In the genomic region with DNA sequence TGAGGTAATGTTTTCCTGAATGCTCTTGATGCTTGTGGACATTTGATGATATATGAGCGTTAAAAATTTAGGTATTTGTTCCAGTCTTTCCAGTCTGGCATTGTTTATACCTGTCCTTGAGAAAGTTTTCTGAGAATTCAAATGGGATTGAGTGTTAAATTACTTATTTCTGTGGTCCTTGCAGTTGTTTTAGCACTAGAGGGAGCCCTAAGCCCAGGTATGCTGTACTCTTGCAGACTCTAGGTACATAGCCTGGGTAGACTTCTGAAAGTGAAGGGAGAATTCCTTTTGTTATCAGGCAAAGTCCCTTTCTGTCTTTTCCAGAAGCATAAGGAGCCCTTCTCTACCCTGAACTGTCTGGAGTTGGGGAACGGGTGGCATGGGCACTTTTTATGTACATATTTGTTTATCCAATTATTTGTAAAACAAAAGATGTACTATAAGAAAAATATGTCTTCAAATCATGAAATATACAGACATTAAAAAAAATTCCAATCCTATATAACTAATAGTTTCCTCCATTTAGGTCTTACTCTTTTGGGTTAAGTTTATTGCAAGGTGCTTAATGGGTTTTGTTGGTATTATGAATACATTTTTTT, we compare ENCODE assay signal across 8 cellular contexts.
DNase-seq lines count a peak whose midpoint lies in the region; ATAC-seq and TF ChIP-seq lines count a peak whose summit lies in the region.

No MANE protein-coding gene starts in this region.

- H3K9me3 ChIP-seq in right cardiac atrium (ENCODE audit: control insufficient read depth, low read length) (no peaks in the 10 kb centered on the region), RWPE2 (ENCODE audit: severe bottlenecking) (no peaks in the 10 kb centered on the region), esophagus squamous epithelium (no peaks in the 10 kb centered on the region), trophoblast cell (ENCODE audit: insufficient read depth, low read depth, low read length) (no peaks in the 10 kb centered on the region)

- H3K9ac ChIP-seq in trophoblast cell (ENCODE audit: low read length): no peak overlapping the region

- no peaks in the 10 kb centered on the region for H3K9me2 ChIP-seq in GM23338 (ENCODE audit: insufficient read depth)

- H4K8ac ChIP-seq in trophoblast cell (ENCODE audit: low read depth, low read length): no peak overlapping the region

- H3K4me1 Mint-ChIP-seq in GM23338: no peaks in the 10 kb centered on the region

- H3K79me2 ChIP-seq in GM23338 (replicated peaks; ENCODE audit: insufficient read depth) (no peaks in the 10 kb centered on the region), trophoblast cell (ENCODE audit: control insufficient read depth, insufficient read depth, low read length, poor library complexity) (no peaks in the 10 kb centered on the region)

- H3K4me3 ChIP-seq in right cardiac atrium (ENCODE audit: low read length) (no peak overlapping the region), GM23338 (no peak overlapping the region), RWPE2 (ENCODE audit: severe bottlenecking) (no peak overlapping the region), esophagus squamous epithelium (no peak overlapping the region), trophoblast cell (ENCODE audit: low read depth, low read length) (no peak overlapping the region)

- no peak overlapping the region for H2AK5ac ChIP-seq in trophoblast cell (ENCODE audit: low read length)

- H2BK5ac ChIP-seq in trophoblast cell (ENCODE audit: low read depth, low read length, poor library complexity): no peak overlapping the region

- TF ChIP-seq CTCF in GM23338 (conservative IDR thresholded peaks at IDR 0.05; ENCODE audit: low read depth in 2 of 2) (peak; percentile 93 to 94), LNCAP (IDR thresholded peaks at IDR 0.05) (peak; percentile 75), RWPE2 (IDR thresholded peaks at IDR 0.05; ENCODE audit: poor library complexity, severe bottlenecking) (peak; percentile 86), esophagus squamous epithelium (IDR thresholded peaks at IDR 0.05) (peak in 4 of 6 experiments; percentile 20 to 67 (median 55))

- H3K36me3 ChIP-seq in GM23338 (ENCODE audit: insufficient read depth): no peaks in the 10 kb centered on the region
- H3K36me3 ChIP-seq in RWPE2 (ENCODE audit: low read depth): no peaks in the 10 kb centered on the region
- no peaks in the 10 kb centered on the region for H3K36me3 ChIP-seq in esophagus squamous epithelium
- no peaks in the 10 kb centered on the region for H3K36me3 ChIP-seq in trophoblast cell (ENCODE audit: control insufficient read depth in 1 of 2, insufficient read depth in 2 of 2, low read length in 2 of 2)

- no peak overlapping the region for H3K18ac ChIP-seq in trophoblast cell (ENCODE audit: low read length)

- TF ChIP-seq POLR2A in esophagus squamous epithelium (IDR thresholded peaks at IDR 0.05): no peak

- no peaks in the 10 kb centered on the region for H3K9me3 Mint-ChIP-seq in GM23338

- no peak overlapping the region for H3K27ac Mint-ChIP-seq in GM23338

- no peak overlapping the region for H3K23ac ChIP-seq in trophoblast cell (ENCODE audit: low read length)

- ATAC-seq in left cardiac atrium (peak; percentile 38 to 58), right cardiac atrium (no peak), GM23338 (peak; percentile 96), RWPE2 (ENCODE audit: low read depth) (peak; percentile 82)

- no peaks in the 10 kb centered on the region for H3F3A ChIP-seq in GM23338 (replicated peaks; ENCODE audit: low read depth)

- H4K91ac ChIP-seq in trophoblast cell (ENCODE audit: low read depth, low read length): no peak overlapping the region

- no peak overlapping the region for H2AFZ ChIP-seq in GM23338
- no peak overlapping the region for H2AFZ ChIP-seq in trophoblast cell (ENCODE audit: insufficient read depth, low read length, poor library complexity)

- H4K20me1 ChIP-seq in GM23338 (replicated peaks; ENCODE audit: insufficient read depth): no peaks in the 10 kb centered on the region

- H4K12ac ChIP-seq in trophoblast cell (ENCODE audit: low read depth, low read length): no peak overlapping the region

- H3K27me3 Mint-ChIP-seq in GM23338 (ENCODE audit: insufficient read depth, low read depth, poor library complexity): no peaks in the 10 kb centered on the region

- 9% methylated on average over 2 of the region's 2 CpGs for WGBS in right cardiac atrium
- 9 to 10% methylated on average over 2 of the region's 2 CpGs for WGBS in esophagus squamous epithelium, 2 donors
- whole genome bisulfite sequencing in trophoblast cell (ENCODE audit: extremely low coverage, insufficient coverage, insufficient read length): no CpG with 5 or more reads among the region's 2 CpGs

- no peak overlapping the region for H3K4me3 Mint-ChIP-seq in GM23338

- no peaks in the 10 kb centered on the region for H3K79me1 ChIP-seq in trophoblast cell (ENCODE audit: low read length)

- H3K27me3 ChIP-seq in right cardiac atrium (ENCODE audit: control insufficient read depth, insufficient read depth) (no peaks in the 10 kb centered on the region), GM23338 (ENCODE audit: insufficient read depth) (no peaks in the 10 kb centered on the region), RWPE2 (ENCODE audit: insufficient read depth, poor library complexity, severe bottlenecking) (no peaks in the 10 kb centered on the region), esophagus squamous epithelium (no peaks in the 10 kb centered on the region), trophoblast cell (ENCODE audit: insufficient read depth, low read length) (no peaks in the 10 kb centered on the region)

- H3K36me3 Mint-ChIP-seq in GM23338 (ENCODE audit: low read depth): no peaks in the 10 kb centered on the region

- no peak for DNase-seq in left cardiac atrium
- no peak for DNase-seq in right cardiac atrium
- peak; percentile 92 for DNase-seq in GM23338 (ENCODE audit: low spot score)
- DNase-seq in RWPE2 (ENCODE audit: low spot score): no peak
- DNase-seq in esophagus squamous epithelium (lab: John Stamatoyannopoulos, UW): no peak
- peak; percentile 25 to 72 for DNase-seq in trophoblast cell
- DNase-seq in central memory CD4-positive, alpha-beta T cell: no peak

- H3K4ac ChIP-seq in trophoblast cell (ENCODE audit: low read depth, low read length): no peak overlapping the region

- no peak overlapping the region for H3K14ac ChIP-seq in trophoblast cell (ENCODE audit: low read length)

- H3K27ac ChIP-seq in right cardiac atrium (ENCODE audit: low read length): no peak overlapping the region
- no peak overlapping the region for H3K27ac ChIP-seq in GM23338 (ENCODE audit: low read depth)
- no peak overlapping the region for H3K27ac ChIP-seq in RWPE2 (ENCODE audit: poor library complexity, severe bottlenecking)
- no peak overlapping the region for H3K27ac ChIP-seq in esophagus squamous epithelium
- no peak overlapping the region for H3K27ac ChIP-seq in trophoblast cell (ENCODE audit: low read depth, low read length)

- no peak overlapping the region for H2BK12ac ChIP-seq in trophoblast cell (ENCODE audit: low read length)

- H3K4me2 ChIP-seq in GM23338 (no peak overlapping the region), trophoblast cell (ENCODE audit: low read length) (no peak overlapping the region)

- intact Hi-C loops in left cardiac atrium (cut with DNase I): loop anchor here in 1 of 2 donors (5.0 kb wide), 1 partner anchor 1032 kb away; no protein-coding TSS in a partner anchor
- intact Hi-C loops in right cardiac atrium (cut with DNase I): loop anchor here in 3 of 4 donors (10.0 kb wide), 1 partner anchor 1030 kb away; no protein-coding TSS in a partner anchor
- intact Hi-C loops in esophagus squamous epithelium (cut with DNase I): no loop called here

- no peak overlapping the region for H2BK120ac ChIP-seq in trophoblast cell (ENCODE audit: insufficient read depth, low read length, poor library complexity)

- no peaks in the 10 kb centered on the region for H3K4me1 ChIP-seq in right cardiac atrium (ENCODE audit: control insufficient read depth, insufficient read depth, low read length)
- H3K4me1 ChIP-seq in GM23338 (ENCODE audit: insufficient read depth): no peaks in the 10 kb centered on the region
- H3K4me1 ChIP-seq in RWPE2 (ENCODE audit: insufficient read depth, poor library complexity, severe bottlenecking): no peaks in the 10 kb centered on the region
- no peaks in the 10 kb centered on the region for H3K4me1 ChIP-seq in esophagus squamous epithelium
- H3K4me1 ChIP-seq in trophoblast cell (ENCODE audit: control insufficient read depth in 1 of 2, insufficient read depth in 2 of 2, low read length in 2 of 2): no peaks in the 10 kb centered on the region

TF ChIP-seq in GM23338, 12 proteins besides CTCF, POLR2A, EP300 and RAD21 (continues in another document):
- TF ChIP-seq POLR2AphosphoS5 (IDR thresholded peaks at IDR 0.05; ENCODE audit: low read depth): no peak
- TF ChIP-seq STAT1 (IDR thresholded peaks at IDR 0.05; ENCODE audit: unreplicated experiment): no peak
- TF ChIP-seq, protein P1, sequence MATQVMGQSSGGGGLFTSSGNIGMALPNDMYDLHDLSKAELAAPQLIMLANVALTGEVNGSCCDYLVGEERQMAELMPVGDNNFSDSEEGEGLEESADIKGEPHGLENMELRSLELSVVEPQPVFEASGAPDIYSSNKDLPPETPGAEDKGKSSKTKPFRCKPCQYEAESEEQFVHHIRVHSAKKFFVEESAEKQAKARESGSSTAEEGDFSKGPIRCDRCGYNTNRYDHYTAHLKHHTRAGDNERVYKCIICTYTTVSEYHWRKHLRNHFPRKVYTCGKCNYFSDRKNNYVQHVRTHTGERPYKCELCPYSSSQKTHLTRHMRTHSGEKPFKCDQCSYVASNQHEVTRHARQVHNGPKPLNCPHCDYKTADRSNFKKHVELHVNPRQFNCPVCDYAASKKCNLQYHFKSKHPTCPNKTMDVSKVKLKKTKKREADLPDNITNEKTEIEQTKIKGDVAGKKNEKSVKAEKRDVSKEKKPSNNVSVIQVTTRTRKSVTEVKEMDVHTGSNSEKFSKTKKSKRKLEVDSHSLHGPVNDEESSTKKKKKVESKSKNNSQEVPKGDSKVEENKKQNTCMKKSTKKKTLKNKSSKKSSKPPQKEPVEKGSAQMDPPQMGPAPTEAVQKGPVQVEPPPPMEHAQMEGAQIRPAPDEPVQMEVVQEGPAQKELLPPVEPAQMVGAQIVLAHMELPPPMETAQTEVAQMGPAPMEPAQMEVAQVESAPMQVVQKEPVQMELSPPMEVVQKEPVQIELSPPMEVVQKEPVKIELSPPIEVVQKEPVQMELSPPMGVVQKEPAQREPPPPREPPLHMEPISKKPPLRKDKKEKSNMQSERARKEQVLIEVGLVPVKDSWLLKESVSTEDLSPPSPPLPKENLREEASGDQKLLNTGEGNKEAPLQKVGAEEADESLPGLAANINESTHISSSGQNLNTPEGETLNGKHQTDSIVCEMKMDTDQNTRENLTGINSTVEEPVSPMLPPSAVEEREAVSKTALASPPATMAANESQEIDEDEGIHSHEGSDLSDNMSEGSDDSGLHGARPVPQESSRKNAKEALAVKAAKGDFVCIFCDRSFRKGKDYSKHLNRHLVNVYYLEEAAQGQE (IDR thresholded peaks at IDR 0.05; ENCODE audit: unreplicated experiment): no peak
- TF ChIP-seq NANOG (IDR thresholded peaks at IDR 0.05; ENCODE audit: borderline replicate concordance): no peak
- TF ChIP-seq EZH2 (IDR thresholded peaks at IDR 0.05; ENCODE audit: low read depth, unreplicated experiment): no peak
- no peak for TF ChIP-seq JUNB (IDR thresholded peaks at IDR 0.05; ENCODE audit: unreplicated experiment)
- no peak for TF ChIP-seq ZNF114 (CRISPR knock-in tag; IDR thresholded peaks at IDR 0.05)

Comparison
In these comparisons a context has a peak if more than half of its experiments do, and no peak if none do; other contexts are left out.
1. ATAC-seq: peak in left cardiac atrium (2 of 2), GM23338 (single experiment) and RWPE2 (single experiment); none in right cardiac atrium (0 of 2).
2. DNase-seq: peak in GM23338 (single experiment) and trophoblast cell (2 of 2); none in left cardiac atrium (single experiment), right cardiac atrium (0 of 3), RWPE2 (single experiment), esophagus squamous epithelium (single experiment) and central memory CD4-positive, alpha-beta T cell (single experiment).
3. Peak in every context shown above with its lines, with median percentiles within 50 percentile points of each other: CTCF ChIP-seq.